ENCODE assay signal across 1 cellular context in genomic region chr1:220426989-220427388, GRCh38.
A peak's percentile ranks its signal among the peaks of the same experiment; 100 is the strongest.
TF ChIP-seq lines count a peak whose summit lies in the region.

No MANE protein-coding gene starts in this region.

TF ChIP-seq in HCT116, 20 proteins besides CTCF, POLR2A, EP300 and RAD21 (continued from another document):
- no peak for TF ChIP-seq EZH2 (IDR thresholded peaks at IDR 0.05)
- no peak for TF ChIP-seq ZFX (IDR thresholded peaks at IDR 0.05)
- TF ChIP-seq, protein P1, sequence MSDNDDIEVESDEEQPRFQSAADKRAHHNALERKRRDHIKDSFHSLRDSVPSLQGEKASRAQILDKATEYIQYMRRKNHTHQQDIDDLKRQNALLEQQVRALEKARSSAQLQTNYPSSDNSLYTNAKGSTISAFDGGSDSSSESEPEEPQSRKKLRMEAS (IDR thresholded peaks at IDR 0.05) = 0 out of 2 replicates have a peak, but pooled peaks have one; percentile 18
- TF ChIP-seq TCF7L2 (IDR thresholded peaks at IDR 0.05; ENCODE audit: borderline replicate concordance, extremely low read depth, insufficient read depth, insufficient read length) = no peak
- TF ChIP-seq, protein P2, sequence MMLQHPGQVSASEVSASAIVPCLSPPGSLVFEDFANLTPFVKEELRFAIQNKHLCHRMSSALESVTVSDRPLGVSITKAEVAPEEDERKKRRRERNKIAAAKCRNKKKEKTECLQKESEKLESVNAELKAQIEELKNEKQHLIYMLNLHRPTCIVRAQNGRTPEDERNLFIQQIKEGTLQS (IDR thresholded peaks at IDR 0.05) = no peak
- TF ChIP-seq CEBPB (IDR thresholded peaks at IDR 0.05; ENCODE audit: low read depth) = peak; percentile 47; the same call in 1 of the 2 replicates
